8 cellular contexts compared by ENCODE assay signal in the genomic region with DNA sequence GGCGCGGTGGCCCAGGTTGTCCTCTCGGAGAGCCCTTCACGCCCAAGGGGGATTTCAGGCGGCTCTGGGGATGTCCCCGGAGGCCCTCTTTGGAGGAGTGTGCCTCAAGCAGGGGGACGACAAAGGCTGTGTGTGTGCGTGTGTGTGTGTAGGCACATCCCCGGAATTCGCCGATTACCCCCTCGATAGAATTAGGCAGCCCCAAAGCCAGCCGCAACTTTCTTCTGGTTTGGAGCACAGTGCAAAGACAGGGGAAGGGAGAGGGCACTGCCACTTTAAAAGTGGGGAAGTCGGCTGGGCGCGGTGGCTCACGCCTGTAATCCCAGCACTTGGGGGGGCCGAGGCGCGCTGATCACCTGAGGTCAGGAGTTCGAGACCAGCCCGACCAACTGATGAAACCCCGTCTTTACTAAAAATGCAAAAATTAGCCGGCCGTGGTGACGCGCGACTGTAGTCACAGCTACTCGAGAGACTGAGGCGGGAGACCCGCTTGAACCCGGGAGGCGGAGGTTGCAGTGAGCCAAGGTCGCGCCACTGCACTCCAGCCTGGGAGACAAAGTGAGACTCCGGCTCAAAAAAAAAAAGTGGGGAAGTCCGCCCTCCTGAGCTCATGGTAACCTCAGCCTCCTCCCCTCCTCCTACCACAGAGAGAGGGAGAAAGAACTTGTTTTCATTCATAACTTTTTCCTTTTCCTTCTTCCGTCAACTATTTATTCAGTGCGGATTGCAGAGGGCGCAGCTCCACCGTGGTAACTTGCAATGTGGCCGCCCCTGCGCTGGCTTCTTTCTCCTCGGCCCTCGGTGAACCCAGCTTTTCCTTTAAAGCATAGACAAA.
DNase-seq lines count a peak whose midpoint lies in the region; TF ChIP-seq lines count a peak whose summit lies in the region.

No MANE protein-coding gene starts in this region.

- peak overlapping the region; percentile 88 to 89 for H3K9ac ChIP-seq in duodenal mucosa (ENCODE audit: low read depth in 1 of 2, low read length in 2 of 2)

- H3K4me3 ChIP-seq in GM08714 (ENCODE audit: low read length) (peak overlapping the region; percentile 94), duodenal mucosa (ENCODE audit: low read depth in 1 of 2, low read length in 2 of 2) (peak overlapping the region; percentile 80 to 98)

- peak overlapping the region; percentile 94 for H3K27ac ChIP-seq in duodenal mucosa (ENCODE audit: low read depth, low read length)

- CTCF ChIA-PET in HEK293T (lab: Yijun Ruan, JAX) = interaction anchor here (0.6 kb wide), 2 partner anchors 78 to 81 kb away, joined by 3 read pairs; no protein-coding TSS in a partner anchor

- H3K4me1 ChIP-seq in duodenal mucosa (ENCODE audit: control insufficient read depth in 1 of 2, insufficient read depth in 2 of 2, low read length in 2 of 2) = peaks cover 20 to 24% of the 10 kb centered on the region in 2 donors

- no peaks in the 10 kb centered on the region for H3K27me3 ChIP-seq in duodenal mucosa (ENCODE audit: control insufficient read depth in 1 of 2, insufficient read depth in 2 of 2, low read length in 2 of 2)

- DNase-seq in HEK293T (ENCODE audit: extremely low spot score) (peak; percentile 27), NCI-H1092 treated with DMSO at 0.1 percent for 48 hours (lab: John Stamatoyannopoulos, UW) (peak; percentile 63), medulla oblongata (ENCODE audit: extremely low spot score) (peak; percentile 73), inferior parietal cortex (ENCODE audit: extremely low spot score) (no peak)
- DNase-seq in activated CD4-positive, alpha-beta T cell treated with anti-CD3 and anti-CD28 coated beads, Interleukin-2, amount 50 U/mL, for 48 hours = peak; percentile 58 to 67
- DNase-seq in stimulated activated CD8-positive, alpha-beta memory T cell treated with anti-CD3 and anti-CD28 coated beads, Interleukin-2, amount 100 ng/mL, for 48 hours (ENCODE audit: low read depth in 2 of 2) = peak; percentile 38 to 53

- H3K36me3 ChIP-seq in duodenal mucosa (ENCODE audit: control insufficient read depth in 1 of 2, insufficient read depth in 2 of 2, low read length in 2 of 2) = peaks cover 15 to 19% of the 10 kb centered on the region in 2 donors

- H3K9me3 ChIP-seq in duodenal mucosa (ENCODE audit: control insufficient read depth in 1 of 2, low read length in 2 of 2) = no peaks in the 10 kb centered on the region

- POLR2A ChIA-PET in HEK293T (lab: Yijun Ruan, JAX) = interaction anchor here (0.8 to 2.1 kb wide), 4 partner anchors 11 to 190 kb away, joined by 3 to 4 read pairs (median 4); no protein-coding TSS in a partner anchor

TF ChIP-seq in HEK293T, 16 proteins besides CTCF, POLR2A, EP300 and RAD21:
- TF ChIP-seq ZNF384 (IDR thresholded peaks at IDR 0.05) (peak; percentile 64), SUZ12 (IDR thresholded peaks at IDR 0.05) (no peak), L3MBTL2 (conservative IDR thresholded peaks at IDR 0.05) (no peak), FOXA1 (IDR thresholded peaks at IDR 0.05) (no peak), FOXM1 (IDR thresholded peaks at IDR 0.05; ENCODE audit: borderline replicate concordance) (no peak)
- TF ChIP-seq, protein P1, sequence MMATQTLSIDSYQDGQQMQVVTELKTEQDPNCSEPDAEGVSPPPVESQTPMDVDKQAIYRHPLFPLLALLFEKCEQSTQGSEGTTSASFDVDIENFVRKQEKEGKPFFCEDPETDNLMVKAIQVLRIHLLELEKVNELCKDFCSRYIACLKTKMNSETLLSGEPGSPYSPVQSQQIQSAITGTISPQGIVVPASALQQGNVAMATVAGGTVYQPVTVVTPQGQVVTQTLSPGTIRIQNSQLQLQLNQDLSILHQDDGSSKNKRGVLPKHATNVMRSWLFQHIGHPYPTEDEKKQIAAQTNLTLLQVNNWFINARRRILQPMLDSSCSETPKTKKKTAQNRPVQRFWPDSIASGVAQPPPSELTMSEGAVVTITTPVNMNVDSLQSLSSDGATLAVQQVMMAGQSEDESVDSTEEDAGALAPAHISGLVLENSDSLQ (IDR thresholded peaks at IDR 0.05) = no peak
TF ChIP-seq in HEK293T: peak in this region for 1.
